Comparison of ENCODE assay signal across 1 cellular context in the genomic region with DNA sequence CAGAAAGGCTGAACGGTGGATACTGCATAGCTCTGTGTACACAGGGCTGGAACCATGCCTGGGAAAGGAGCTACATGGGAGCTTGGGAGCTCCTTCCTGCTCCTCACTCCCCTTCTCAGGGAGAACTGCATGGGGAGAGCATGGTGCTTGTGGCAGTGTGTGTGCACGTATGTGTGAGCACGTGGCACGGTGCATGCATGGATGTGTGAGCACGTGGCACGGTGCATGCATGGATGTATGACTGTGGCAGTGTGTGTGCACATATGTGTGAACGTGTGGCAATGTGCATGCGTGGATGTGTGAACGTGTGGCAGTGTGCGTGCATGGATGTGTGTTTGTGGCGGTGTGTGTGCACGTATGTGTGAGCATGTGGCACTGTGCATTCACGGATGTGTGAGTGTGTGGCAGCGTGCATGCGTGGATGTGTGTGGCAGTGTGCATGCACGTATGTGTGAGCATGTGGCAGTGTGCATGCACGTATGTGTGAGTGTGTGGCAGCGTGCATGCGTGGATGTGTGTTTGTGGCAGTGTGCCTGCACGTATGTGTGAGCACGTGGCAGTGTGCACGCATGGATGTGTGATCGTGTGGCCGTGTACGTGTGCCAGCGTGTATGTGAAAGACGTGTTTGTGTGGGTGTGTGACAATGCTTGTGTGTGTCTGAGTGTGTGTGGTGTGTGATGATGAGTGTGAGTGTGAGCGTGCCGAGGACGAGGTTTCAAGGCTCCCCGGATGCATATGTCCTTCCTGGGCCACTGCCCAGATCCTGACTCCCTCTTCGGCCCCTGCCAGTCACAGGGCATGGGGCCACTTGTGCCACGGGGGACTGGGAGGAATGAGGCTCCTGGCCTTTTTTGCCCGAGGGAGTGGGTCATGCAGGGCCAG.
TF ChIP-seq lines count a peak whose summit lies in the region.

No MANE protein-coding gene starts in this region.

TF ChIP-seq in GM12878, 131 proteins besides CTCF, POLR2A, EP300 and RAD21:
- TF ChIP-seq YBX1 (IDR thresholded peaks at IDR 0.05) (no peak), RUNX3 (IDR thresholded peaks at IDR 0.05; ENCODE audit: low read length) (no peak), TAF1 (IDR thresholded peaks at IDR 0.05; ENCODE audit: borderline replicate concordance, low read depth, low read length) (no peak), TARDBP (IDR thresholded peaks at IDR 0.05; ENCODE audit: borderline replicate concordance) (no peak), BCL3 (IDR thresholded peaks at IDR 0.05; ENCODE audit: borderline replicate concordance, insufficient read depth, low read depth, low read length, poor library complexity, severe bottlenecking) (peak; percentile 24), ZNF24 (IDR thresholded peaks at IDR 0.05) (no peak), NR2C2 (IDR thresholded peaks at IDR 0.05; ENCODE audit: borderline replicate concordance, control insufficient read depth, insufficient read length, low read depth) (peak; percentile 45), IKZF1 (conservative IDR thresholded peaks at IDR 0.05) (no peak), TCF3 (IDR thresholded peaks at IDR 0.05; ENCODE audit: borderline replicate concordance, insufficient read depth, low read depth, low read length) (0 out of 2 replicates have a peak, but pooled peaks have one; percentile 31), MXI1 (IDR thresholded peaks at IDR 0.05; ENCODE audit: low read depth, low read length) (no peak)
